ENCODE assay signal across 20 cellular contexts in the genomic region with DNA sequence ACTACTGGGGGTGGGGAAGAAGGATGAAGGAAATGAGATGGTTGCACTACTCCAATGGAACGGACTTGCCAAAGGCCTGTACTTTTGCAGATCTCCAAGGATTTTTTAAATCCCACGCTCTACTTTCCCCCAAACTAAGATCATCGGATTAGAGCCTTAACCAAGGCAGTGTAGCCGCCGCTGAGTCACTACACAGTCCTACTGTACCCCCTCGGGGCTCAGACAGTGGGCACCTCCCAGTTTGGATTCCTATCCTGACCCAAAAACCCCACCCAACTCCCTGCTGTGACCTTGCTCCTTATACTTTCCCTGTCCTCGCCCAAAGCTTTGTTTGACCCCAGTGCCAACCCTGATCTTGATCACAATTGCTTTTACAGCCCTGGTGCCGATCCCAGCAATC. TPM values are rescaled to one million over a fixed set of nuclear protein-coding genes. Genes with fewer than 3 reads are reported as not detected.
DNase-seq lines count a peak whose midpoint lies in the region; ATAC-seq, FAIRE-seq and TF ChIP-seq lines count a peak whose summit lies in the region.
"Had no signal": no experiment of that assay in that cellular context is flagged by ENCODE, and none has a peak within 500 bp of the region (broad histone marks: within the 10 kb centered on the region; RNA-seq: fewer than 3 reads in every experiment).

No MANE protein-coding gene starts in this region.

- no peak overlapping the region for H3K4ac ChIP-seq in neuronal stem cell (ENCODE audit: low read length)

- H3K27ac ChIP-seq in Panc1 (ENCODE audit: low read length) (peak overlapping the region; percentile 75; the same call in 1 of the 2 replicates), K562 (ENCODE audit: extremely low read depth, low read depth, low read length) (no peak overlapping the region), neuronal stem cell (replicated peaks; ENCODE audit: low read length) (no peak overlapping the region), prostate gland (no peak overlapping the region)
- H3K27ac ChIP-seq: SK-N-MC had no signal

- H3K4me1 ChIP-seq in Panc1 (ENCODE audit: control insufficient read depth, insufficient read depth, low read length) (peaks cover 22% of the 10 kb centered on the region), K562 (replicated peaks in 1 of 2; ENCODE audit: control insufficient read depth in 2 of 2, insufficient read depth in 2 of 2, low read length in 2 of 2) (peaks cover 17 to 23% of the 10 kb centered on the region in 2 experiments), neuronal stem cell (ENCODE audit: control insufficient read depth in 2 of 2, insufficient read depth in 1 of 2, low read depth in 1 of 2, low read length in 2 of 2) (peaks cover 0 to 4% of the 10 kb centered on the region in 2 donors), prostate gland (replicated peaks) (peaks cover 8% of the 10 kb centered on the region)
- H3K4me1 ChIP-seq: BE2C had no signal

- no peaks in the 10 kb centered on the region for H3K79me1 ChIP-seq in neuronal stem cell (ENCODE audit: low read depth, low read length)

- H2AK5ac ChIP-seq in neuronal stem cell (ENCODE audit: low read depth, low read length) = no peak overlapping the region

- peak overlapping the region; percentile 2 for H3K14ac ChIP-seq in neuronal stem cell (ENCODE audit: low read length)

- TF ChIP-seq RAD21 in K562 (CRISPR knock-in tag; conservative IDR thresholded peaks at IDR 0.05 in 1 of 2, IDR thresholded peaks at IDR 0.05 in 1 of 2) = no peak

- POLR2A ChIA-PET in Panc1 (lab: Charles Lee) (no interaction called here), K562 (lab: Yijun Ruan, JAX) (interaction anchor here (0.9 to 1.8 kb wide), 5 partner anchors 11 to 104 kb away, joined by 3 to 7 read pairs (median 5); partner anchors contain the start of gene VCL)

- H2BK12ac ChIP-seq in neuronal stem cell (ENCODE audit: low read length) = no peak overlapping the region

- no peaks in the 10 kb centered on the region for H3K36me3 ChIP-seq in Panc1 (ENCODE audit: control insufficient read depth, insufficient read depth, low read length)
- no peaks in the 10 kb centered on the region for H3K36me3 ChIP-seq in K562 (ENCODE audit: control insufficient read depth, insufficient read depth, low read length)
- H3K36me3 ChIP-seq in neuronal stem cell (replicated peaks in 1 of 2; ENCODE audit: control insufficient read depth in 2 of 2, insufficient read depth in 2 of 2, low read length in 2 of 2) = no peaks in the 10 kb centered on the region
- no peaks in the 10 kb centered on the region for H3K36me3 ChIP-seq in prostate gland
- H3K36me3 ChIP-seq: BE2C, HAP-1, MG63 had no signal

- intact Hi-C loops in Panc1 (cut with micrococcal nuclease; ENCODE audit: unreplicated experiment) = no loop called here
- intact Hi-C loops in K562 (cut with micrococcal nuclease) = no loop called here
- intact Hi-C loops in prostate gland (cut with DNase I) = no loop called here

- no peaks in the 10 kb centered on the region for H3K27me3 ChIP-seq in Panc1 (ENCODE audit: control insufficient read depth, insufficient read depth, low read length)
- no peaks in the 10 kb centered on the region for H3K27me3 ChIP-seq in K562 (ENCODE audit: control insufficient read depth in 2 of 2, insufficient read depth in 2 of 2, low read length in 2 of 2)
- no peaks in the 10 kb centered on the region for H3K27me3 ChIP-seq in neuronal stem cell (ENCODE audit: control insufficient read depth in 3 of 3, insufficient read depth in 3 of 3, low read depth in 1 of 3, low read length in 3 of 3)
- no peaks in the 10 kb centered on the region for H3K27me3 ChIP-seq in prostate gland (replicated peaks; ENCODE audit: insufficient read depth)
- H3K27me3 ChIP-seq: BE2C, MG63 had no signal

- H3K9me3 ChIP-seq in Panc1 (ENCODE audit: control insufficient read depth, insufficient read depth, low read depth, low read length) (no peaks in the 10 kb centered on the region), K562 (replicated peaks; ENCODE audit: control insufficient read depth, insufficient read depth, low read depth, low read length) (no peaks in the 10 kb centered on the region), neuronal stem cell (replicated peaks in 1 of 2; ENCODE audit: control insufficient read depth in 2 of 2, insufficient read depth in 1 of 2, low read depth in 1 of 2, low read length in 2 of 2) (no peaks in the 10 kb centered on the region), prostate gland (no peaks in the 10 kb centered on the region)
- H3K9me3 ChIP-seq: BE2C, MG63 had no signal

- no peaks in the 10 kb centered on the region for H4K20me1 ChIP-seq in K562 (replicated peaks; ENCODE audit: control insufficient read depth, insufficient read depth, low read length)

- TF ChIP-seq CTCF in Panc1 (IDR thresholded peaks at IDR 0.05) (no peak), K562 (IDR thresholded peaks at IDR 0.05 in 2 of 3, conservative IDR thresholded peaks at IDR 0.05 in 1 of 3; ENCODE audit: insufficient read depth in 2 of 3, low read depth in 1 of 3, low read length in 3 of 3) (no peak), prostate gland (IDR thresholded peaks at IDR 0.05) (no peak), foreskin fibroblast (IDR thresholded peaks at IDR 0.05; ENCODE audit: low read depth, low read length) (no peak)

- H2BK5ac ChIP-seq in neuronal stem cell (ENCODE audit: low read length) = no peak overlapping the region

- BruUV-seq in Panc1 (replicated peaks; lab: Mats Ljungman, UMichigan) (no TSS peak), K562 (replicated peaks; lab: Mats Ljungman, UMichigan) (no TSS peak)

- H3K9ac ChIP-seq in K562 (ENCODE audit: insufficient read depth in 1 of 2, low read depth in 2 of 2, low read length in 2 of 2) (no peak overlapping the region), neuronal stem cell (ENCODE audit: low read depth, low read length, poor library complexity) (no peak overlapping the region)

- H3K9me1 ChIP-seq in K562 (ENCODE audit: control insufficient read depth, insufficient read depth, low read length) = no peaks in the 10 kb centered on the region

- H3K18ac ChIP-seq in neuronal stem cell (ENCODE audit: low read length) = no peak overlapping the region

- CTCF ChIA-PET in Panc1 (lab: Charles Lee) = no interaction called here
- CTCF ChIA-PET in K562 (lab: Yijun Ruan, JAX; ENCODE audit: low intra/inter-chr PET ratio) = no interaction called here

- no peak overlapping the region for H3K23ac ChIP-seq in neuronal stem cell (ENCODE audit: low read depth, low read length, poor library complexity)

- H3K4me3 ChIP-seq in Panc1 (ENCODE audit: low read depth in 2 of 2, low read length in 2 of 2) (no peak overlapping the region), K562 (no peak overlapping the region), neuronal stem cell (ENCODE audit: low read length in 2 of 2) (no peak overlapping the region), prostate gland (no peak overlapping the region), foreskin fibroblast (ENCODE audit: low read depth in 1 of 2, low read length in 2 of 2) (no peak overlapping the region)
- H3K4me3 ChIP-seq: HAP-1, MG63, SK-N-MC had no signal

- H3K4me2 ChIP-seq in K562 (ENCODE audit: insufficient read depth, low read length) (no peak overlapping the region), neuronal stem cell (ENCODE audit: insufficient read depth, low read length, poor library complexity, severe bottlenecking) (no peak overlapping the region)

- no peak overlapping the region for H2BK120ac ChIP-seq in neuronal stem cell (ENCODE audit: low read depth, low read length)

- H4K8ac ChIP-seq in neuronal stem cell (ENCODE audit: low read depth, low read length) = no peak overlapping the region

- H2BK15ac ChIP-seq in neuronal stem cell (ENCODE audit: low read length) = no peak overlapping the region

- TF ChIP-seq POLR2A in K562 (conservative IDR thresholded peaks at IDR 0.05) (no peak), prostate gland (IDR thresholded peaks at IDR 0.05) (no peak)

- H2AFZ ChIP-seq in K562 (ENCODE audit: low read depth, low read length) (no peak overlapping the region), neuronal stem cell (ENCODE audit: low read length) (no peak overlapping the region)

- H4K91ac ChIP-seq in neuronal stem cell (ENCODE audit: low read depth, low read length, poor library complexity) = no peak overlapping the region

- in situ Hi-C loops in Panc1 (cut with HindIII; ENCODE audit: low pct_unique_long_range_greater_than_20kb, low sequenced_read_pairs) (no loop called here), K562 (cut with MboI) (no loop called here)

- ATAC-seq in Panc1 (no peak), K562 (peak; percentile 32), GM18909 (IDR thresholded peaks at IDR 0.05; ENCODE audit: poor library complexity, unreplicated experiment) (no peak), HG02973 (IDR thresholded peaks at IDR 0.05; ENCODE audit: unreplicated experiment) (no peak)
- ATAC-seq: T-cell had no signal

- TF ChIP-seq EP300 in K562 (IDR thresholded peaks at IDR 0.05; ENCODE audit: low read length) = no peak

- WGBS in K562 (ENCODE audit: insufficient coverage, low coverage, missing lambda C conversion rate) = 50% methylated on average over 8 of the region's 8 CpGs
- WGBS in neuronal stem cell (ENCODE audit: extremely low coverage in 2 of 2, insufficient read length in 2 of 2, insufficient replicate concordance in 1 of 2), 2 donors = no CpG with 5 or more reads among the region's 8 CpGs
- 81% methylated on average over 8 of the region's 8 CpGs for WGBS in prostate gland

- H3K79me2 ChIP-seq in K562 (ENCODE audit: control insufficient read depth, insufficient read depth, low read length) = no peaks in the 10 kb centered on the region

- DNase-seq in ELR (ENCODE audit: low read depth) = peak; percentile 84
- no peak for DNase-seq in Panc1 (ENCODE audit: low read depth, low spot score)
- DNase-seq in K562 (ENCODE audit: extremely low read depth in 1 of 4, low spot score in 3 of 4) = no peak
- DNase-seq in neuronal stem cell (ENCODE audit: low spot score) = no peak
- DNase-seq in prostate gland (ENCODE audit: low spot score) = no peak
- no peak for DNase-seq in foreskin fibroblast
- DNase-seq: BE2C; CD4-positive, alpha-beta memory T cell; DND-41; MG63; NCI-H1105; NCI-H187 treated with DMSO at 0.1 percent for 48 hours; NCI-H2171 treated with DMSO at 0.1 percent for 48 hours; T-cell had no signal

- no peak for FAIRE-seq in K562 (lab: Jason Lieb, UNC)
- FAIRE-seq: D721Med, HTR-8/SVneo had no signal

RNA-seq across cellular contexts. Expression of gene PLAU, which starts 17.5 kb away (rescaled TPM):
- total RNA-seq in Panc1 (2021; ENCODE audit: unreplicated experiment) (305 TPM), K562 (2014; rRNA removed) (2.1 and 2.9 TPM in 2 replicates), K562 (2014; rRNA removed; fragmentation: Illumina TruSeq; extraction: Trizol) (3.2 and 3.3 TPM in 2 replicates), K562 (2015; rRNA removed; fragmentation: Illumina TruSeq; extraction: Trizol) (16.9 and 17.5 TPM in 2 replicates), K562 (2021) (4.1 and 4.4 TPM in 2 replicates), prostate gland (10 to 100 TPM in 1 of 2 donors, 1 to 10 TPM in 1; 7.1 to 11.0 TPM)
- polyA plus RNA-seq in Panc1 (2012; ENCODE audit: insufficient read length) = 162 TPM
- total RNA-seq in K562 (2011; cell fraction: chromatin; rRNA removed; ENCODE audit: low replicate concordance) = 2.8 and 5.6 TPM in 2 replicates
- total RNA-seq in K562 (2011; cell fraction: nucleolus; rRNA removed) = 4.2 and 6.7 TPM in 2 replicates
- total RNA-seq in K562 (2011; cell fraction: nucleoplasm; rRNA removed) = 4.4 and 4.9 TPM in 2 replicates
- polyA plus RNA-seq in K562 (2011; rRNA removed) (3.4 and 5.8 TPM in 2 replicates), K562 (2014; fragmentation: Illumina TruSeq; extraction: Trizol) (4.6 and 4.9 TPM in 2 replicates), K562 (2014; fragmentation: Nextera tagmentation; extraction: Ambion mirVana) (1 to 10 TPM; 2.3 to 2.5 TPM), K562 (2014; rRNA removed) (2.6 and 4.2 TPM in 2 replicates)
- polyA plus RNA-seq in K562 (2011; cell fraction: cytosol; rRNA removed) = 3.7 and 8.0 TPM in 2 replicates
- 11.6 and 17.7 TPM in 2 replicates for polyA plus RNA-seq in K562 (2011; cell fraction: nucleus; rRNA removed)
- 11.2 and 47.9 TPM in 2 replicates for polyA plus RNA-seq in K562 (2012)
- 2.6 and 3.6 TPM in 2 replicates for polyA minus RNA-seq in K562 (2011; rRNA and poly(A)+ RNA removed)
- 1.6 and 4.6 TPM in 2 replicates for polyA minus RNA-seq in K562 (2011; cell fraction: cytosol; rRNA and poly(A)+ RNA removed)
- 1.6 and 3.4 TPM in 2 replicates for polyA minus RNA-seq in K562 (2011; cell fraction: nucleus; rRNA and poly(A)+ RNA removed)
- 8.0 TPM for polyA plus RNA-seq in neuronal stem cell (2013, experiment 1 of 2)
- polyA plus RNA-seq in neuronal stem cell (2013, experiment 2 of 2) = 7.7 TPM
- polyA plus RNA-seq: CD4-positive, alpha-beta memory T cell had no signal

RNA-seq across cellular contexts. Expression of gene CAMK2G, which starts 19.0 kb away (rescaled TPM):
- total RNA-seq in Panc1 (2021; ENCODE audit: unreplicated experiment) (41.4 TPM), K562 (2014; rRNA removed) (23.4 and 26.7 TPM in 2 replicates), K562 (2014; rRNA removed; fragmentation: Illumina TruSeq; extraction: Trizol) (22.3 and 25.1 TPM in 2 replicates), K562 (2015; rRNA removed; fragmentation: Illumina TruSeq; extraction: Trizol) (32.2 and 33.2 TPM in 2 replicates), K562 (2021) (29.5 and 32.6 TPM in 2 replicates), prostate gland (10 to 100 TPM; 41.9 to 47.8 TPM)
- polyA plus RNA-seq in Panc1 (2012; ENCODE audit: insufficient read length) = 37.5 TPM
- 79.9 and 93.7 TPM in 2 replicates for total RNA-seq in K562 (2011; cell fraction: chromatin; rRNA removed; ENCODE audit: low replicate concordance)
- total RNA-seq in K562 (2011; cell fraction: nucleolus; rRNA removed) = 44.9 and 53.3 TPM in 2 replicates
- 65.0 and 92.5 TPM in 2 replicates for total RNA-seq in K562 (2011; cell fraction: nucleoplasm; rRNA removed)
- polyA plus RNA-seq in K562 (2011; rRNA removed) (37.5 and 41.6 TPM in 2 replicates), K562 (2014; fragmentation: Illumina TruSeq; extraction: Trizol) (35.5 and 37.9 TPM in 2 replicates), K562 (2014; fragmentation: Nextera tagmentation; extraction: Ambion mirVana) (10 to 100 TPM in 1 of 2 experiments, 1 to 10 TPM in 1; 9.0 to 10.4 TPM), K562 (2014; rRNA removed) (36.2 and 37.2 TPM in 2 replicates)
- polyA plus RNA-seq in K562 (2011; cell fraction: cytosol; rRNA removed) = 33.0 and 39.7 TPM in 2 replicates
- polyA plus RNA-seq in K562 (2011; cell fraction: nucleus; rRNA removed) = 69.4 and 73.5 TPM in 2 replicates
- polyA plus RNA-seq in K562 (2012) = 27.5 and 30.5 TPM in 2 replicates
- 31.1 and 31.9 TPM in 2 replicates for polyA minus RNA-seq in K562 (2011; rRNA and poly(A)+ RNA removed)
- polyA minus RNA-seq in K562 (2011; cell fraction: cytosol; rRNA and poly(A)+ RNA removed) = 18.9 and 20.7 TPM in 2 replicates
- 25.0 and 38.0 TPM in 2 replicates for polyA minus RNA-seq in K562 (2011; cell fraction: nucleus; rRNA and poly(A)+ RNA removed)
- polyA plus RNA-seq in neuronal stem cell (2013, experiment 1 of 2) = 30.5 TPM
- polyA plus RNA-seq in neuronal stem cell (2013, experiment 2 of 2) = 31.7 TPM

Comparison
In these comparisons a context has a peak if more than half of its experiments do, and no peak if none do; other contexts are left out.
1. RNA of gene PLAU, which starts 17.5 kb away (total RNA-seq): 305 TPM in Panc1 (single experiment); 7.1 to 11.0 TPM in prostate gland and 2.1 to 17.5 TPM in K562; every median in the first group is over 10 times any median in the second.